34 cellular contexts compared by ENCODE assay signal in genomic region chr13:90299238-90299637, GRCh38.
"Had no signal": no experiment of that assay in that cellular context is flagged by ENCODE, and none has a peak within 500 bp of the region (broad histone marks: within the 10 kb centered on the region; RNA-seq: fewer than 3 reads in every experiment).

No MANE protein-coding gene starts in this region.

- H3K27me3 ChIP-seq: brain microvascular endothelial cell, dorsolateral prefrontal cortex had no signal

- H3K9me3 Mint-ChIP-seq: activated CD4-positive, alpha-beta memory T cell treated with anti-CD3 and anti-CD28 coated beads for 36 hours; activated CD4-positive, alpha-beta T cell treated with anti-CD3 and anti-CD28 coated beads, Interleukin-2, amount 10 ng/mL, durations not matched to agents 24 days and 14 days; endodermal cell had no signal

- FAIRE-seq: astrocyte, bronchial epithelial cell, frontal cortex had no signal

- DNase-seq: activated CD4-positive, alpha-beta memory T cell treated with anti-CD3 and anti-CD28 coated beads for 36 hours; activated CD4-positive, alpha-beta T cell treated with anti-CD3 and anti-CD28 coated beads for 36 hours; activated CD4-positive, alpha-beta T cell treated with anti-CD3 and anti-CD28 coated beads, Interleukin-2, amount 10 ng/mL, durations not matched to agents 24 days and 14 days; activated CD4-positive, CD25-positive, alpha-beta regulatory T cell; activated CD4-positive, CD25-positive, alpha-beta regulatory T cell treated with anti-CD3 and anti-CD28 coated beads, Interleukin-2, amount 50 U/mL, for 72 hours; activated CD8-positive, alpha-beta memory T cell treated with anti-CD3 and anti-CD28 coated beads, Interleukin-2, amount 10 ng/mL, durations not matched to agents 7 days and 5 days; activated CD8-positive, alpha-beta memory T cell treated with anti-CD3 and anti-CD28 coated beads, Interleukin-2, amount 50 U/mL, for 4 hours; activated CD8-positive, alpha-beta T cell treated with anti-CD3 and anti-CD28 coated beads, Interleukin-2, amount 10 ng/mL, durations not matched to agents 7 days and 5 days; activated gamma-delta T cell; activated naive CD4-positive, alpha-beta T cell; activated naive CD4-positive, alpha-beta T cell treated with anti-CD3 and anti-CD28 coated beads, Interleukin-2, amount 50 U/mL, for 16 hours; activated T-cell treated with anti-CD3 and anti-CD28 coated beads, Interleukin-2, amount 50 U/mL, for 24 hours; activated T-cell treated with anti-CD3 and anti-CD28 coated beads, Interleukin-2, amount 50 U/mL, for 72 hours; amniotic stem cell; anterior cingulate cortex; brain microvascular endothelial cell; dorsolateral prefrontal cortex; effector memory CD4-positive, alpha-beta T cell; endodermal cell; foreskin fibroblast; head of caudate nucleus; T-helper 1 cell; T-helper 17 cell; T1000; WERI-Rb-1 had no signal

- ATAC-seq: activated CD4-positive, alpha-beta T cell treated with anti-CD3 and anti-CD28 coated beads for 36 hours; activated CD8-positive, alpha-beta memory T cell treated with anti-CD3 and anti-CD28 coated beads, Interleukin-2, amount 10 ng/mL, durations not matched to agents 7 days and 5 days; activated CD8-positive, alpha-beta T cell treated with anti-CD3 and anti-CD28 coated beads, Interleukin-2, amount 10 ng/mL, durations not matched to agents 7 days and 5 days; activated T-cell treated with anti-CD3 and anti-CD28 coated beads, Interleukin-2, amount 50 U/mL, for 72 hours; esophagus mucosa; T-helper 17 cell had no signal

- H3K27ac ChIP-seq: brain microvascular endothelial cell, coronary artery, dorsolateral prefrontal cortex, WERI-Rb-1 had no signal

- H3K4me3 Mint-ChIP-seq: activated CD4-positive, alpha-beta memory T cell treated with anti-CD3 and anti-CD28 coated beads for 36 hours; activated CD4-positive, alpha-beta T cell treated with anti-CD3 and anti-CD28 coated beads for 36 hours; activated CD4-positive, alpha-beta T cell treated with anti-CD3 and anti-CD28 coated beads, Interleukin-2, amount 10 ng/mL, durations not matched to agents 24 days and 14 days; activated CD8-positive, alpha-beta memory T cell treated with anti-CD3 and anti-CD28 coated beads, Interleukin-2, amount 10 ng/mL, durations not matched to agents 7 days and 5 days; activated CD8-positive, alpha-beta T cell treated with anti-CD3 and anti-CD28 coated beads, Interleukin-2, amount 10 ng/mL, durations not matched to agents 7 days and 5 days; activated naive CD8-positive, alpha-beta T cell; activated T-cell treated with anti-CD3 and anti-CD28 coated beads, Interleukin-2, amount 50 U/mL, for 24 hours; activated T-cell treated with anti-CD3 and anti-CD28 coated beads, Interleukin-2, amount 50 U/mL, for 72 hours; central memory CD8-positive, alpha-beta T cell; dendritic cell treated with granulocyte-macrophage colony-stimulating factor and Interleukin-4, amounts not matched to agents 40 ng/mL and 50 ng/mL, for 4 days; endodermal cell; T-helper 17 cell; T-helper 2 cell treated with Interferon-gamma antibody and Interleukin-4, amounts not matched to agents 5 μg/mL and 100 μg/mL, for 36 hours had no signal

- H3K4me1 Mint-ChIP-seq: activated CD4-positive, alpha-beta T cell treated with anti-CD3 and anti-CD28 coated beads for 36 hours; activated CD4-positive, alpha-beta T cell treated with anti-CD3 and anti-CD28 coated beads, Interleukin-2, amount 10 ng/mL, durations not matched to agents 24 days and 14 days; activated CD8-positive, alpha-beta memory T cell treated with anti-CD3 and anti-CD28 coated beads, Interleukin-2, amount 10 ng/mL, durations not matched to agents 7 days and 5 days; central memory CD8-positive, alpha-beta T cell; endodermal cell; T-helper 17 cell had no signal

- H3K36me3 Mint-ChIP-seq: activated CD4-positive, alpha-beta memory T cell treated with anti-CD3 and anti-CD28 coated beads for 36 hours; activated CD8-positive, alpha-beta memory T cell treated with anti-CD3 and anti-CD28 coated beads, Interleukin-2, amount 10 ng/mL, durations not matched to agents 7 days and 5 days; activated naive CD8-positive, alpha-beta T cell had no signal

- H3K27me3 Mint-ChIP-seq: activated CD4-positive, alpha-beta memory T cell treated with anti-CD3 and anti-CD28 coated beads for 36 hours; activated CD4-positive, alpha-beta T cell treated with anti-CD3 and anti-CD28 coated beads for 36 hours; activated CD4-positive, alpha-beta T cell treated with anti-CD3 and anti-CD28 coated beads, Interleukin-2, amount 10 ng/mL, durations not matched to agents 24 days and 14 days; activated CD8-positive, alpha-beta memory T cell treated with anti-CD3 and anti-CD28 coated beads, Interleukin-2, amount 10 ng/mL, durations not matched to agents 7 days and 5 days; activated naive CD8-positive, alpha-beta T cell; activated T-cell treated with anti-CD3 and anti-CD28 coated beads, Interleukin-2, amount 50 U/mL, for 24 hours; central memory CD8-positive, alpha-beta T cell; dendritic cell treated with granulocyte-macrophage colony-stimulating factor and Interleukin-4, amounts not matched to agents 40 ng/mL and 50 ng/mL, for 4 days; T-helper 17 cell had no signal

- H3K4me3 ChIP-seq: coronary artery, dorsolateral prefrontal cortex had no signal

- H3K27ac Mint-ChIP-seq: activated CD4-positive, alpha-beta memory T cell treated with anti-CD3 and anti-CD28 coated beads for 36 hours; activated CD4-positive, alpha-beta T cell treated with anti-CD3 and anti-CD28 coated beads for 36 hours; activated CD4-positive, alpha-beta T cell treated with anti-CD3 and anti-CD28 coated beads, Interleukin-2, amount 10 ng/mL, durations not matched to agents 24 days and 14 days; activated CD8-positive, alpha-beta memory T cell treated with anti-CD3 and anti-CD28 coated beads, Interleukin-2, amount 10 ng/mL, durations not matched to agents 7 days and 5 days; activated CD8-positive, alpha-beta T cell treated with anti-CD3 and anti-CD28 coated beads, Interleukin-2, amount 10 ng/mL, durations not matched to agents 7 days and 5 days; activated naive CD8-positive, alpha-beta T cell; activated T-cell treated with anti-CD3 and anti-CD28 coated beads, Interleukin-2, amount 50 U/mL, for 24 hours; activated T-cell treated with anti-CD3 and anti-CD28 coated beads, Interleukin-2, amount 50 U/mL, for 72 hours; dendritic cell treated with granulocyte-macrophage colony-stimulating factor and Interleukin-4, amounts not matched to agents 40 ng/mL and 50 ng/mL, for 4 days; endodermal cell; T-helper 17 cell; T-helper 2 cell treated with Interferon-gamma antibody and Interleukin-4, amounts not matched to agents 5 μg/mL and 100 μg/mL, for 36 hours had no signal

- H3K36me3 ChIP-seq: brain microvascular endothelial cell, WERI-Rb-1 had no signal
